12 cellular contexts compared by ENCODE assay signal in genomic region chrX:123736333-123736921, GRCh38. TPM values are rescaled to one million over a fixed set of nuclear protein-coding genes. Genes with fewer than 3 reads are reported as not detected.
DNase-seq lines count a peak whose midpoint lies in the region; ATAC-seq and TF ChIP-seq lines count a peak whose summit lies in the region.
"Had no signal": no experiment of that assay in that cellular context is flagged by ENCODE, and none has a peak within 500 bp of the region (broad histone marks: within the 10 kb centered on the region; RNA-seq: fewer than 3 reads in every experiment).

No MANE protein-coding gene starts in this region.

- DNase-seq in BJ (ENCODE audit: low read depth) (peak; percentile 27), HFFc6 (peak; percentile 91), astrocyte of the hippocampus (ENCODE audit: low read depth, low spot score) (peak; percentile 56), mesothelial cell of epicardium (ENCODE audit: low spot score in 2 of 2, unreplicated experiment in 2 of 2) (no peak), NCI-H187 treated with DMSO at 0.1 percent for 48 hours (lab: John Stamatoyannopoulos, UW) (no peak), NCI-H748 treated with DMSO at 0.1 percent for 48 hours (lab: John Stamatoyannopoulos, UW) (no peak)
- DNase-seq: CD4-positive, alpha-beta memory T cell; mucosa of descending colon; NCI-H446 treated with DMSO at 0.1 percent for 48 hours; retina had no signal

- H3K4me3 Mint-ChIP-seq in HFFc6 (peak overlapping the region; percentile 67), mesothelial cell of epicardium (no peak overlapping the region)

- ATAC-seq in GM18861 (IDR thresholded peaks at IDR 0.05; ENCODE audit: unreplicated experiment) (no peak), GM21529 (IDR thresholded peaks at IDR 0.05; ENCODE audit: unreplicated experiment) (no peak)
- ATAC-seq: mucosa of descending colon had no signal

- H3K36me3 ChIP-seq in BJ (ENCODE audit: control insufficient read depth, insufficient read depth, low read length): no peaks in the 10 kb centered on the region

- CTCF ChIA-PET in BJ (lab: Yijun Ruan, JAX): no interaction called here

- no peak for TF ChIP-seq CTCF in BJ (IDR thresholded peaks at IDR 0.05; ENCODE audit: insufficient read depth, low read depth, low read length)
- TF ChIP-seq CTCF in HFFc6 (IDR thresholded peaks at IDR 0.05): no peak
- TF ChIP-seq CTCF in mesothelial cell of epicardium (IDR thresholded peaks at IDR 0.05; ENCODE audit: unreplicated experiment): no peak

- no peaks in the 10 kb centered on the region for H3K9me3 Mint-ChIP-seq in HFFc6
- H3K9me3 Mint-ChIP-seq in mesothelial cell of epicardium: peaks cover 20% of the 10 kb centered on the region
- H3K9me3 Mint-ChIP-seq: CD4-positive, alpha-beta memory T cell had no signal

- H3K27me3 ChIP-seq in BJ (ENCODE audit: control insufficient read depth, insufficient read depth, low read length): no peaks in the 10 kb centered on the region; the same call in 1 of the 2 replicates

- H3K27ac Mint-ChIP-seq in HFFc6 (peak overlapping the region; percentile 96), mesothelial cell of epicardium (peak overlapping the region; percentile 87)
- H3K27ac Mint-ChIP-seq: CD4-positive, alpha-beta memory T cell had no signal

- no peaks in the 10 kb centered on the region for H3K36me3 Mint-ChIP-seq in HFFc6 (ENCODE audit: low read depth)
- H3K36me3 Mint-ChIP-seq in mesothelial cell of epicardium: peaks cover 2% of the 10 kb centered on the region

- H3K27me3 Mint-ChIP-seq in HFFc6 (ENCODE audit: insufficient read depth) (peaks cover 2% of the 10 kb centered on the region; the same call in 1 of the 2 replicates), mesothelial cell of epicardium (ENCODE audit: low read depth) (no peaks in the 10 kb centered on the region)

- H3K4me3 ChIP-seq in BJ (ENCODE audit: low read depth, low read length): no peak overlapping the region
- H3K4me3 ChIP-seq: mucosa of descending colon had no signal

- peaks cover 23% of the 10 kb centered on the region for H3K4me1 Mint-ChIP-seq in HFFc6 (ENCODE audit: low read depth)
- peaks cover 8% of the 10 kb centered on the region for H3K4me1 Mint-ChIP-seq in mesothelial cell of epicardium

- POLR2A ChIA-PET in BJ (lab: Charles Lee): interaction anchor here (0.6 kb wide), 1 partner anchor 34 kb away, joined by 5 read pairs; no protein-coding TSS in a partner anchor

RNA-seq across cellular contexts. Expression of gene THOC2, which starts 3.6 kb away (rescaled TPM):
- 23.8 and 44.7 TPM in 2 replicates for polyA plus RNA-seq in BJ (2011; rRNA removed)
- 14.2 and 17.6 TPM in 2 replicates for polyA minus RNA-seq in BJ (2011; rRNA and poly(A)+ RNA removed)
- 10 to 100 TPM; 49.9 to 54.3 (median 52.9) TPM for total RNA-seq in HFFc6 (2021; fragmentation: NEBNext Ultra II Directional; extraction: Animal tissue kit (Norgen Biotek cat#: 25700))
- 117 to 121 TPM (median 119 TPM) in 3 replicates for total RNA-seq in mesothelial cell of epicardium

Comparison
In these comparisons a context has a peak if more than half of its experiments do, and no peak if none do; other contexts are left out.
1. DNase-seq: peak in BJ (single experiment), HFFc6 (single experiment) and astrocyte of the hippocampus (single experiment); none in mesothelial cell of epicardium (0 of 2), NCI-H187 treated with DMSO at 0.1 percent for 48 hours (single experiment) and NCI-H748 treated with DMSO at 0.1 percent for 48 hours (single experiment).